Comparison of ENCODE assay signal across 11 cellular contexts in the genomic region with DNA sequence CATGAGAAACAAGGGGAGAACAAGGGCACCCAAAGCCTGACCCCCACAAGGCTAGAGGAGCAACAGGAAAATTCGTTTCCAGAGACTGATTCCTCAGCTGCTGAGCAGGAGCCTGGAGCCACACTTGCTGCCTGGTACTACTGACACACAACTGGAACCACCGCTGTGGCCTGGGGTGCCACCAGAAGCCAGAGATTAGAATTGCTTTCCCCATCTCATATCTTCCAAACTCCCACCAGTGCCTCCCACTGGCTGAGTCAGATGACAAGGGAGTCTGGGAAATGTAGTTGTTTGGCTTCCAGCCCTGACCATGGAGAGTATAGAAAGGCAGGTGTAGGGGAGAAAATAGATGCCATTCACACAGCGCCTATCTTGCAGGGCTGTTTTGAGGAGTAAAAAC. TPM values are rescaled to one million over a fixed set of nuclear protein-coding genes. Genes with fewer than 3 reads are reported as not detected.
DNase-seq lines count a peak whose midpoint lies in the region; ATAC-seq, FAIRE-seq and TF ChIP-seq lines count a peak whose summit lies in the region.
"Had no signal": no experiment of that assay in that cellular context is flagged by ENCODE, and none has a peak within 500 bp of the region (broad histone marks: within the 10 kb centered on the region; RNA-seq: fewer than 3 reads in every experiment).

No MANE protein-coding gene starts in this region.

- peak in 2 of 3 experiments; percentile 11 to 35; a peak in 2 of 6 replicates for TF ChIP-seq CTCF in K562 (IDR thresholded peaks at IDR 0.05 in 2 of 3, conservative IDR thresholded peaks at IDR 0.05 in 1 of 3; ENCODE audit: insufficient read depth in 2 of 3, low read depth in 1 of 3, low read length in 3 of 3)

- TF ChIP-seq EP300 in K562 (IDR thresholded peaks at IDR 0.05; ENCODE audit: low read length), result no peak

- H3K79me2 ChIP-seq in K562 (ENCODE audit: control insufficient read depth, insufficient read depth, low read length), result peaks cover 54% of the 10 kb centered on the region

- peak; percentile 77 for DNase-seq in activated CD4-positive, alpha-beta memory T cell treated with anti-CD3 and anti-CD28 coated beads for 36 hours
- DNase-seq in activated CD4-positive, alpha-beta memory T cell treated with anti-CD3 and anti-CD28 coated beads, Interleukin-2, amount 10 ng/mL, durations not matched to agents 7 days and 5 days, result no peak
- DNase-seq in NCI-H69 (lab: John Stamatoyannopoulos, UW) (peak; percentile 6), K562 (ENCODE audit: extremely low read depth in 1 of 4, low spot score in 3 of 4) (peak in 2 of 4 experiments; percentile 28 to 35), NCI-H2029 treated with DMSO at 0.1 percent for 48 hours (lab: John Stamatoyannopoulos, UW) (no peak), germinal center (ENCODE audit: low spot score) (no peak), C1 segment of cervical spinal cord (lab: John Stamatoyannopoulos, UW) (no peak)
- peak; percentile 22 to 56 for DNase-seq in stimulated activated CD4-positive, alpha-beta T cell treated with anti-CD3 and anti-CD28 coated beads, Interleukin-4, amount 100 ng/mL, for 48 hours (ENCODE audit: low read depth in 2 of 2)
- DNase-seq: effector CD8-positive, alpha-beta T cell; uterus had no signal

- intact Hi-C loops in activated CD4-positive, alpha-beta memory T cell treated with anti-CD3 and anti-CD28 coated beads for 36 hours (cut with micrococcal nuclease), result no loop called here
- intact Hi-C loops in K562 (cut with micrococcal nuclease), result loop anchor here (5.0 kb wide), 1 partner anchor 91 kb away; a partner anchor contains a TSS

- no peak overlapping the region for H3K4me3 ChIP-seq in K562
- H3K4me3 ChIP-seq: uterus had no signal

- H3K4me1 ChIP-seq in K562 (replicated peaks in 1 of 2; ENCODE audit: control insufficient read depth in 2 of 2, insufficient read depth in 2 of 2, low read length in 2 of 2), result peaks cover 17 to 19% of the 10 kb centered on the region in 2 experiments; a peak in 3 of 5 replicates

- no peak overlapping the region for H3K27ac ChIP-seq in K562 (ENCODE audit: extremely low read depth, low read depth, low read length)
- H3K27ac ChIP-seq: uterus had no signal

- H3K4me1 Mint-ChIP-seq in activated CD4-positive, alpha-beta memory T cell treated with anti-CD3 and anti-CD28 coated beads for 36 hours (ENCODE audit: low read depth), result peaks cover 40% of the 10 kb centered on the region
- peaks cover 37% of the 10 kb centered on the region for H3K4me1 Mint-ChIP-seq in activated CD4-positive, alpha-beta memory T cell treated with anti-CD3 and anti-CD28 coated beads, Interleukin-2, amount 10 ng/mL, durations not matched to agents 7 days and 5 days

- no peak overlapping the region for H3K4me2 ChIP-seq in K562 (ENCODE audit: insufficient read depth, low read length)

- H3K9me3 Mint-ChIP-seq in activated CD4-positive, alpha-beta memory T cell treated with anti-CD3 and anti-CD28 coated beads for 36 hours, result peaks cover 2% of the 10 kb centered on the region
- no peaks in the 10 kb centered on the region for H3K9me3 Mint-ChIP-seq in activated CD4-positive, alpha-beta memory T cell treated with anti-CD3 and anti-CD28 coated beads, Interleukin-2, amount 10 ng/mL, durations not matched to agents 7 days and 5 days
- H3K9me3 Mint-ChIP-seq: activated naive CD4-positive, alpha-beta T cell treated with anti-CD3 and anti-CD28 coated beads, Interleukin-2, amount 50 U/mL, for 24 hours had no signal

- peak; percentile 55 for FAIRE-seq in K562 (lab: Jason Lieb, UNC)

- no peaks in the 10 kb centered on the region for H3K27me3 Mint-ChIP-seq in activated CD4-positive, alpha-beta memory T cell treated with anti-CD3 and anti-CD28 coated beads for 36 hours
- H3K27me3 Mint-ChIP-seq in activated CD4-positive, alpha-beta memory T cell treated with anti-CD3 and anti-CD28 coated beads, Interleukin-2, amount 10 ng/mL, durations not matched to agents 7 days and 5 days, result no peaks in the 10 kb centered on the region
- H3K27me3 Mint-ChIP-seq: activated naive CD4-positive, alpha-beta T cell treated with anti-CD3 and anti-CD28 coated beads, Interleukin-2, amount 50 U/mL, for 24 hours had no signal

- no peak overlapping the region for H3K9ac ChIP-seq in K562 (ENCODE audit: insufficient read depth in 1 of 2, low read depth in 2 of 2, low read length in 2 of 2)

- 43% methylated on average over 3 of the region's 3 CpGs for WGBS in K562 (ENCODE audit: insufficient coverage, low coverage, missing lambda C conversion rate)

- 0 out of 4 replicates have a peak, but pooled peaks of 1 of the 2 experiments have one; percentile 5 for TF ChIP-seq RAD21 in K562 (CRISPR knock-in tag; conservative IDR thresholded peaks at IDR 0.05 in 1 of 2, IDR thresholded peaks at IDR 0.05 in 1 of 2)

- CTCF ChIA-PET in activated CD4-positive, alpha-beta memory T cell treated with anti-CD3 and anti-CD28 coated beads for 36 hours (lab: Charles Lee), result no interaction called here
- CTCF ChIA-PET in activated CD4-positive, alpha-beta memory T cell treated with anti-CD3 and anti-CD28 coated beads, Interleukin-2, amount 10 ng/mL, durations not matched to agents 7 days and 5 days (lab: Charles Lee), result no interaction called here
- CTCF ChIA-PET in K562 (lab: Yijun Ruan, JAX; ENCODE audit: low intra/inter-chr PET ratio), result no interaction called here

- no peaks in the 10 kb centered on the region for H3K9me1 ChIP-seq in K562 (ENCODE audit: control insufficient read depth, insufficient read depth, low read length)

- no peak overlapping the region for H2AFZ ChIP-seq in K562 (ENCODE audit: low read depth, low read length)

- H3K27me3 ChIP-seq in K562 (ENCODE audit: control insufficient read depth in 2 of 2, insufficient read depth in 2 of 2, low read length in 2 of 2), result no peaks in the 10 kb centered on the region
- H3K27me3 ChIP-seq: uterus had no signal

- H3K9me3 ChIP-seq in K562 (replicated peaks; ENCODE audit: control insufficient read depth, insufficient read depth, low read depth, low read length), result 0 out of 2 replicates have a peak, but pooled peaks cover 1% of the 10 kb centered on the region
- H3K9me3 ChIP-seq: uterus had no signal

- H3K36me3 Mint-ChIP-seq in activated CD4-positive, alpha-beta memory T cell treated with anti-CD3 and anti-CD28 coated beads for 36 hours, result peaks cover 12% of the 10 kb centered on the region
- peaks cover 31% of the 10 kb centered on the region for H3K36me3 Mint-ChIP-seq in activated CD4-positive, alpha-beta memory T cell treated with anti-CD3 and anti-CD28 coated beads, Interleukin-2, amount 10 ng/mL, durations not matched to agents 7 days and 5 days (ENCODE audit: low read depth)

- H3K4me3 Mint-ChIP-seq in activated CD4-positive, alpha-beta memory T cell treated with anti-CD3 and anti-CD28 coated beads for 36 hours, result no peak overlapping the region
- no peak overlapping the region for H3K4me3 Mint-ChIP-seq in activated CD4-positive, alpha-beta memory T cell treated with anti-CD3 and anti-CD28 coated beads, Interleukin-2, amount 10 ng/mL, durations not matched to agents 7 days and 5 days
- H3K4me3 Mint-ChIP-seq: activated naive CD4-positive, alpha-beta T cell treated with anti-CD3 and anti-CD28 coated beads, Interleukin-2, amount 50 U/mL, for 24 hours had no signal

- no TSS peak for BruUV-seq in K562 (replicated peaks; lab: Mats Ljungman, UMichigan)

- TF ChIP-seq POLR2A in K562 (conservative IDR thresholded peaks at IDR 0.05), result no peak

- POLR2A ChIA-PET in activated CD4-positive, alpha-beta memory T cell treated with anti-CD3 and anti-CD28 coated beads for 36 hours (lab: Charles Lee), result no interaction called here
- POLR2A ChIA-PET in activated CD4-positive, alpha-beta memory T cell treated with anti-CD3 and anti-CD28 coated beads, Interleukin-2, amount 10 ng/mL, durations not matched to agents 7 days and 5 days (lab: Charles Lee), result no interaction called here
- POLR2A ChIA-PET in K562 (lab: Yijun Ruan, JAX), result no interaction called here

- ATAC-seq in K562, result no peak

- H3K27ac Mint-ChIP-seq in activated CD4-positive, alpha-beta memory T cell treated with anti-CD3 and anti-CD28 coated beads for 36 hours, result no peak overlapping the region
- no peak overlapping the region for H3K27ac Mint-ChIP-seq in activated CD4-positive, alpha-beta memory T cell treated with anti-CD3 and anti-CD28 coated beads, Interleukin-2, amount 10 ng/mL, durations not matched to agents 7 days and 5 days
- H3K27ac Mint-ChIP-seq: activated naive CD4-positive, alpha-beta T cell treated with anti-CD3 and anti-CD28 coated beads, Interleukin-2, amount 50 U/mL, for 24 hours had no signal

- H3K36me3 ChIP-seq in K562 (ENCODE audit: control insufficient read depth, insufficient read depth, low read length), result peaks cover 35% of the 10 kb centered on the region
- H3K36me3 ChIP-seq: uterus had no signal

- in situ Hi-C loops in K562 (cut with MboI), result no loop called here

- H4K20me1 ChIP-seq in K562 (replicated peaks; ENCODE audit: control insufficient read depth, insufficient read depth, low read length), result no peaks in the 10 kb centered on the region

RNA-seq across cellular contexts. Expression of a gene that starts 4.1 kb away (rescaled TPM):
- 10 to 100 TPM; 24.0 to 27.2 TPM for total RNA-seq in activated CD4-positive, alpha-beta memory T cell treated with anti-CD3 and anti-CD28 coated beads for 36 hours
- 10 to 100 TPM; 23.2 to 23.3 TPM for total RNA-seq in activated CD4-positive, alpha-beta memory T cell treated with anti-CD3 and anti-CD28 coated beads, Interleukin-2, amount 10 ng/mL, durations not matched to agents 7 days and 5 days
- total RNA-seq in K562 (2011; cell fraction: chromatin; rRNA removed; ENCODE audit: low replicate concordance), result 22.4 and 35.6 TPM in 2 replicates
- 30.8 and 34.7 TPM in 2 replicates for total RNA-seq in K562 (2011; cell fraction: nucleolus; rRNA removed)
- total RNA-seq in K562 (2011; cell fraction: nucleoplasm; rRNA removed), result 28.2 and 29.8 TPM in 2 replicates
- total RNA-seq in K562 (2014; rRNA removed), result 27.5 and 35.4 TPM in 2 replicates
- 9.4 and 12.0 TPM in 2 replicates for total RNA-seq in K562 (2014; rRNA removed; fragmentation: Illumina TruSeq; extraction: Trizol)
- total RNA-seq in K562 (2015; rRNA removed; fragmentation: Illumina TruSeq; extraction: Trizol), result 17.8 and 18.7 TPM in 2 replicates
- total RNA-seq in K562 (2021), result 28.3 and 30.0 TPM in 2 replicates
- polyA plus RNA-seq in K562 (2011; rRNA removed), result 32.2 and 37.5 TPM in 2 replicates
- 53.5 and 101 TPM in 2 replicates for polyA plus RNA-seq in K562 (2011; cell fraction: cytosol; rRNA removed)
- 22.5 and 25.5 TPM in 2 replicates for polyA plus RNA-seq in K562 (2011; cell fraction: nucleus; rRNA removed)
- polyA plus RNA-seq in K562 (2012), result 17.5 and 27.9 TPM in 2 replicates
- polyA plus RNA-seq in K562 (2014; fragmentation: Illumina TruSeq; extraction: Trizol), result 33.4 and 35.1 TPM in 2 replicates
- 10 to 100 TPM; 17.4 to 31.9 TPM for polyA plus RNA-seq in K562 (2014; fragmentation: Nextera tagmentation; extraction: Ambion mirVana)
- polyA plus RNA-seq in K562 (2014; rRNA removed), result 40.7 and 41.5 TPM in 2 replicates
- 16.0 and 21.8 TPM in 2 replicates for polyA minus RNA-seq in K562 (2011; rRNA and poly(A)+ RNA removed)
- polyA minus RNA-seq in K562 (2011; cell fraction: cytosol; rRNA and poly(A)+ RNA removed), result 13.1 and 16.8 TPM in 2 replicates
- polyA minus RNA-seq in K562 (2011; cell fraction: nucleus; rRNA and poly(A)+ RNA removed), result 11.2 and 18.2 TPM in 2 replicates

RNA-seq across cellular contexts. Expression of a gene that starts 35.1 kb away (rescaled TPM):
- 1 to 10 TPM; 3.0 to 3.2 TPM for total RNA-seq in activated CD4-positive, alpha-beta memory T cell treated with anti-CD3 and anti-CD28 coated beads for 36 hours
- 1 to 10 TPM; 7.2 to 8.3 TPM for total RNA-seq in activated CD4-positive, alpha-beta memory T cell treated with anti-CD3 and anti-CD28 coated beads, Interleukin-2, amount 10 ng/mL, durations not matched to agents 7 days and 5 days
- 1.9 and 6.9 TPM in 2 replicates for total RNA-seq in K562 (2011; cell fraction: chromatin; rRNA removed; ENCODE audit: low replicate concordance)
- total RNA-seq in K562 (2011; cell fraction: nucleolus; rRNA removed), result 5.3 and 5.5 TPM in 2 replicates
- 3.2 and 3.4 TPM in 2 replicates for total RNA-seq in K562 (2011; cell fraction: nucleoplasm; rRNA removed)
- total RNA-seq in K562 (2014; rRNA removed) (2.3 and 2.9 TPM in 2 replicates), K562 (2014; rRNA removed; fragmentation: Illumina TruSeq; extraction: Trizol) (0.55 and 0.61 TPM in 2 replicates), K562 (2015; rRNA removed; fragmentation: Illumina TruSeq; extraction: Trizol) (0.65 and 0.72 TPM in 2 replicates), K562 (2021) (5.4 TPM in 2 replicates)
- polyA plus RNA-seq in K562 (2011; rRNA removed) (1.6 and 2.3 TPM in 2 replicates), K562 (2014; fragmentation: Illumina TruSeq; extraction: Trizol) (3.7 and 4.5 TPM in 2 replicates), K562 (2014; fragmentation: Nextera tagmentation; extraction: Ambion mirVana) (under 1 TPM; 0.24 to 0.52 TPM), K562 (2014; rRNA removed) (3.7 and 4.2 TPM in 2 replicates)
- polyA plus RNA-seq in K562 (2011; cell fraction: cytosol; rRNA removed), result 3.1 and 4.2 TPM in 2 replicates
- polyA plus RNA-seq in K562 (2011; cell fraction: nucleus; rRNA removed), result 1.5 and 2.5 TPM in 2 replicates
- polyA plus RNA-seq in K562 (2012), result 2.5 and 8.0 TPM in 2 replicates
- polyA minus RNA-seq in K562 (2011; rRNA and poly(A)+ RNA removed), result 0.90 and 1.3 TPM in 2 replicates
- 1.9 and 3.1 TPM in 2 replicates for polyA minus RNA-seq in K562 (2011; cell fraction: cytosol; rRNA and poly(A)+ RNA removed)
- polyA minus RNA-seq in K562 (2011; cell fraction: nucleus; rRNA and poly(A)+ RNA removed), result 2.3 and 2.9 TPM in 2 replicates

Comparison
In these comparisons a context has a peak if more than half of its experiments do, and no peak if none do; other contexts are left out.
1. DNase-seq: peak in activated CD4-positive, alpha-beta memory T cell treated with anti-CD3 and anti-CD28 coated beads for 36 hours (single experiment), NCI-H69 (single experiment) and stimulated activated CD4-positive, alpha-beta T cell treated with anti-CD3 and anti-CD28 coated beads, Interleukin-4, amount 100 ng/mL, for 48 hours (2 of 2); none in activated CD4-positive, alpha-beta memory T cell treated with anti-CD3 and anti-CD28 coated beads, Interleukin-2, amount 10 ng/mL, durations not matched to agents 7 days and 5 days (single experiment), NCI-H2029 treated with DMSO at 0.1 percent for 48 hours (single experiment), germinal center (single experiment) and C1 segment of cervical spinal cord (0 of 14).